Comparison of ENCODE assay signal across 13 cellular contexts in genomic region chr3:64295594-64295993, GRCh38.
DNase-seq lines count a peak whose midpoint lies in the region; ATAC-seq and TF ChIP-seq lines count a peak whose summit lies in the region.
"Had no signal": no experiment of that assay in that cellular context is flagged by ENCODE, and none has a peak within 500 bp of the region (broad histone marks: within the 10 kb centered on the region; RNA-seq: fewer than 3 reads in every experiment).

No MANE protein-coding gene starts in this region.

- TF ChIP-seq CTCF in RWPE1 (conservative IDR thresholded peaks at IDR 0.05; ENCODE audit: low read depth) (no peak), omental fat pad (IDR thresholded peaks at IDR 0.05) (no peak)

- H3K4me3 ChIP-seq in naive thymus-derived CD4-positive, alpha-beta T cell (ENCODE audit: low read length), result no peak overlapping the region

- POLR2A ChIA-PET in RWPE1 (lab: Yijun Ruan, JAX; ENCODE audit: low non-redundant PET), result no interaction called here
- POLR2A ChIA-PET in naive thymus-derived CD4-positive, alpha-beta T cell (lab: Charles Lee), result no interaction called here

- DNase-seq in AG20443 (ENCODE audit: low spot score) (peak; percentile 82), RWPE1 (ENCODE audit: low spot score) (peak; percentile 52), omental fat pad (ENCODE audit: low spot score) (no peak), D341Med (ENCODE audit: low spot score) (no peak), Right ventricle myocardium superior (no peak), NCI-H1694 (lab: John Stamatoyannopoulos, UW) (no peak)
- no peak for DNase-seq in naive thymus-derived CD4-positive, alpha-beta T cell
- DNase-seq: activated naive CD8-positive, alpha-beta T cell treated with anti-CD3 and anti-CD28 coated beads, Interleukin-2, amount 10 ng/mL, durations not matched to agents 7 days and 5 days; CD8-positive, alpha-beta T cell; naive thymus-derived CD8-positive, alpha-beta T cell; NCI-H2029 had no signal

- no peak overlapping the region for H3K4me3 Mint-ChIP-seq in naive thymus-derived CD4-positive, alpha-beta T cell
- H3K4me3 Mint-ChIP-seq: activated naive CD8-positive, alpha-beta T cell treated with anti-CD3 and anti-CD28 coated beads, Interleukin-2, amount 10 ng/mL, durations not matched to agents 7 days and 5 days; CD8-positive, alpha-beta T cell; IgD-negative memory B cell; naive thymus-derived CD8-positive, alpha-beta T cell had no signal

- no peaks in the 10 kb centered on the region for H3K4me1 Mint-ChIP-seq in naive thymus-derived CD4-positive, alpha-beta T cell
- H3K4me1 Mint-ChIP-seq: activated naive CD8-positive, alpha-beta T cell treated with anti-CD3 and anti-CD28 coated beads, Interleukin-2, amount 10 ng/mL, durations not matched to agents 7 days and 5 days; IgD-negative memory B cell; naive thymus-derived CD8-positive, alpha-beta T cell had no signal

- intact Hi-C loops in naive thymus-derived CD4-positive, alpha-beta T cell (cut with micrococcal nuclease), result no loop called here
- intact Hi-C loops in Right ventricle myocardium superior (cut with DNase I), result no loop called here

- H3K4me1 ChIP-seq in naive thymus-derived CD4-positive, alpha-beta T cell (ENCODE audit: control insufficient read depth in 2 of 2, insufficient read depth in 2 of 2, low read length in 2 of 2), result no peaks in the 10 kb centered on the region

- no peaks in the 10 kb centered on the region for H3K27me3 ChIP-seq in naive thymus-derived CD4-positive, alpha-beta T cell (ENCODE audit: control insufficient read depth in 2 of 2, insufficient read depth in 2 of 2, low read length in 2 of 2)

- no peaks in the 10 kb centered on the region for H3K9me3 ChIP-seq in naive thymus-derived CD4-positive, alpha-beta T cell (ENCODE audit: control insufficient read depth in 2 of 3, low read length in 3 of 3)

- H3K27me3 Mint-ChIP-seq in naive thymus-derived CD4-positive, alpha-beta T cell, result peaks cover 0 to 20% (median 10%) of the 10 kb centered on the region in 5 donors

- no peak overlapping the region for H3K27ac Mint-ChIP-seq in naive thymus-derived CD4-positive, alpha-beta T cell
- H3K27ac Mint-ChIP-seq: activated naive CD8-positive, alpha-beta T cell treated with anti-CD3 and anti-CD28 coated beads, Interleukin-2, amount 10 ng/mL, durations not matched to agents 7 days and 5 days; CD8-positive, alpha-beta T cell; IgD-negative memory B cell had no signal

- no peaks in the 10 kb centered on the region for H3K36me3 ChIP-seq in naive thymus-derived CD4-positive, alpha-beta T cell (ENCODE audit: control insufficient read depth in 2 of 3, insufficient read depth in 3 of 3, low read length in 3 of 3)

- ATAC-seq in esophagus mucosa, result peak; percentile 78
- peak; percentile 79 for ATAC-seq in omental fat pad (ENCODE audit: low FRiP score)
- ATAC-seq in naive thymus-derived CD4-positive, alpha-beta T cell, result no peak
- ATAC-seq in Right ventricle myocardium superior (ENCODE audit: poor library complexity), result no peak
- ATAC-seq: CD8-positive, alpha-beta T cell; naive thymus-derived CD8-positive, alpha-beta T cell had no signal

- H3K9me3 Mint-ChIP-seq in naive thymus-derived CD4-positive, alpha-beta T cell, result peaks cover 4 to 27% (median 10%) of the 10 kb centered on the region in 11 donors

- peak overlapping the region; percentile 86 for H3K27ac ChIP-seq in RWPE1
- H3K27ac ChIP-seq in naive thymus-derived CD4-positive, alpha-beta T cell (ENCODE audit: low read depth, low read length), result no peak overlapping the region

- CTCF ChIA-PET in RWPE1 (lab: Yijun Ruan, JAX), result no interaction called here
- CTCF ChIA-PET in naive thymus-derived CD4-positive, alpha-beta T cell (lab: Charles Lee), result no interaction called here

- peaks cover 0 to 5% (median 0%) of the 10 kb centered on the region in 5 donors for H3K36me3 Mint-ChIP-seq in naive thymus-derived CD4-positive, alpha-beta T cell
- H3K36me3 Mint-ChIP-seq: activated naive CD8-positive, alpha-beta T cell treated with anti-CD3 and anti-CD28 coated beads, Interleukin-2, amount 10 ng/mL, durations not matched to agents 7 days and 5 days; CD8-positive, alpha-beta T cell had no signal

Comparison
In these comparisons a context has a peak if more than half of its experiments do, and no peak if none do; other contexts are left out.
1. DNase-seq: peak in AG20443 (single experiment) and RWPE1 (single experiment); none in omental fat pad (single experiment), D341Med (single experiment), naive thymus-derived CD4-positive, alpha-beta T cell (0 of 9), Right ventricle myocardium superior (single experiment) and NCI-H1694 (single experiment).
2. ATAC-seq: peak in esophagus mucosa (single experiment) and omental fat pad (single experiment); none in naive thymus-derived CD4-positive, alpha-beta T cell (single experiment) and Right ventricle myocardium superior (single experiment).